ENCODE assay signal across 17 cellular contexts in genomic region chr5:139075066-139076050, GRCh38.
DNase-seq lines count a peak whose midpoint lies in the region; ATAC-seq and TF ChIP-seq lines count a peak whose summit lies in the region.
"Had no signal": no experiment of that assay in that cellular context is flagged by ENCODE, and none has a peak within 500 bp of the region (broad histone marks: within the 10 kb centered on the region; RNA-seq: fewer than 3 reads in every experiment).

No MANE protein-coding gene starts in this region.

- H3K4me1 Mint-ChIP-seq in HFFc6 (ENCODE audit: low read depth) = peaks cover 10% of the 10 kb centered on the region

- H3K36me3 ChIP-seq in GM23248 (ENCODE audit: low read depth) (no peaks in the 10 kb centered on the region), ascending aorta (no peaks in the 10 kb centered on the region), skeletal muscle satellite cell (ENCODE audit: insufficient read depth, low read length) (no peaks in the 10 kb centered on the region)
- H3K36me3 ChIP-seq: BLaER1 had no signal

- H3K4me3 ChIP-seq in GM23248 (no peak overlapping the region), ascending aorta (peak overlapping the region in 1 of 2 donors; percentile 10), skeletal muscle satellite cell (ENCODE audit: low read length) (no peak overlapping the region)
- H3K4me3 ChIP-seq: BLaER1, PC-9 had no signal

- peak overlapping the region; percentile 15 for H3K4me2 ChIP-seq in GM23248 (ENCODE audit: unreplicated experiment)
- peak overlapping the region; percentile 42 for H3K4me2 ChIP-seq in skeletal muscle satellite cell (ENCODE audit: low read length)
- H3K4me2 ChIP-seq: BLaER1, PC-9 had no signal

- H3K27ac Mint-ChIP-seq in HFFc6 = no peak overlapping the region
- H3K27ac Mint-ChIP-seq: activated naive CD8-positive, alpha-beta T cell treated with anti-CD3 and anti-CD28 coated beads for 36 hours; progenitor cell of endocrine pancreas had no signal

- no peaks in the 10 kb centered on the region for H3K9me2 ChIP-seq in GM23248 (ENCODE audit: insufficient read depth)

- peaks cover 25% of the 10 kb centered on the region for H3K79me2 ChIP-seq in GM23248 (ENCODE audit: insufficient read depth)

- H3K27me3 ChIP-seq in GM23248 (replicated peaks; ENCODE audit: insufficient read depth) (no peaks in the 10 kb centered on the region), ascending aorta (no peaks in the 10 kb centered on the region), skeletal muscle satellite cell (ENCODE audit: control insufficient read depth, insufficient read depth, low read length) (no peaks in the 10 kb centered on the region)
- H3K27me3 ChIP-seq: BLaER1 had no signal

- TF ChIP-seq CTCF in ascending aorta (IDR thresholded peaks at IDR 0.05) = no peak
- no peak for TF ChIP-seq CTCF in HFFc6 (IDR thresholded peaks at IDR 0.05)

- DNase-seq in GM23248 (peak; percentile 57), ascending aorta (ENCODE audit: low spot score in 2 of 2) (no peak), left lobe of liver (ENCODE audit: low spot score) (no peak), Kasumi-1 (lab: John Stamatoyannopoulos, UW) (no peak), HFFc6 (no peak)
- no peak for DNase-seq in stimulated activated CD4-positive, alpha-beta T cell treated with anti-CD3 and anti-CD28 coated beads, Interleukin-12 subunit alpha, Interleukin-12 subunit beta, amount 100 ng/mL, for 4 hours
- no peak for DNase-seq in stimulated activated naive CD4-positive, alpha-beta T cell (lab: John Stamatoyannopoulos, UW)
- DNase-seq: activated CD4-positive, alpha-beta T cell treated with anti-CD3 and anti-CD28 coated beads, Interleukin-2, amount 50 U/mL, for 4 hours; activated naive CD8-positive, alpha-beta T cell treated with anti-CD3 and anti-CD28 coated beads for 36 hours; activated T-cell treated with anti-CD3 and anti-CD28 coated beads, Interleukin-2, amount 50 U/mL, for 4 hours; DMS53; MV-4-11; NCI-H524 treated with DMSO at 0.1 percent for 48 hours; PC-9 had no signal

- in situ Hi-C loops in GM23248 (cut with MboI) = no loop called here

- H3K4me1 ChIP-seq in GM23248 (ENCODE audit: insufficient read depth) (peaks cover 10% of the 10 kb centered on the region; the same call in 1 of the 2 replicates), ascending aorta (peaks cover 0 to 9% of the 10 kb centered on the region in 2 donors), skeletal muscle satellite cell (ENCODE audit: control insufficient read depth, insufficient read depth, low read length) (peaks cover 6% of the 10 kb centered on the region)
- H3K4me1 ChIP-seq: BLaER1 had no signal

- H3K27me3 Mint-ChIP-seq in HFFc6 (ENCODE audit: insufficient read depth) = no peaks in the 10 kb centered on the region
- H3K27me3 Mint-ChIP-seq: activated naive CD8-positive, alpha-beta T cell treated with anti-CD3 and anti-CD28 coated beads for 36 hours; progenitor cell of endocrine pancreas had no signal

- 54 to 55% methylated on average over 8 of the region's 8 CpGs for WGBS in GM23248 (ENCODE audit: low coverage in 1 of 2, low lambda C conversion rate in 2 of 2, missing lambda C conversion rate in 2 of 2), 2 experiments

- H3K9ac ChIP-seq in GM23248 (no peak overlapping the region), skeletal muscle satellite cell (ENCODE audit: low read depth, low read length) (no peak overlapping the region)
- H3K9ac ChIP-seq: BLaER1 had no signal

- H3F3A ChIP-seq in GM23248 (ENCODE audit: insufficient read depth) = peaks cover 7% of the 10 kb centered on the region; the same call in 1 of the 2 replicates

- H4K20me1 ChIP-seq in GM23248 (ENCODE audit: insufficient read depth) = no peaks in the 10 kb centered on the region
- H4K20me1 ChIP-seq: BLaER1 had no signal

- no peaks in the 10 kb centered on the region for H3K36me3 Mint-ChIP-seq in HFFc6 (ENCODE audit: low read depth)
- H3K36me3 Mint-ChIP-seq: activated naive CD8-positive, alpha-beta T cell treated with anti-CD3 and anti-CD28 coated beads for 36 hours had no signal

- ATAC-seq in left lobe of liver = peak; percentile 84
- ATAC-seq: activated T-cell treated with anti-CD3 and anti-CD28 coated beads, Interleukin-2, amount 50 U/mL, for 4 hours had no signal

- no peak overlapping the region for H2AFZ ChIP-seq in GM23248
- H2AFZ ChIP-seq: PC-9 had no signal

- no peaks in the 10 kb centered on the region for H3K9me3 Mint-ChIP-seq in HFFc6
- H3K9me3 Mint-ChIP-seq: activated naive CD8-positive, alpha-beta T cell treated with anti-CD3 and anti-CD28 coated beads for 36 hours; activated T-cell treated with anti-CD3 and anti-CD28 coated beads, Interleukin-2, amount 50 U/mL, for 4 hours had no signal

- no peak overlapping the region for H3K4me3 Mint-ChIP-seq in HFFc6
- H3K4me3 Mint-ChIP-seq: activated naive CD8-positive, alpha-beta T cell treated with anti-CD3 and anti-CD28 coated beads for 36 hours; activated T-cell treated with anti-CD3 and anti-CD28 coated beads, Interleukin-2, amount 50 U/mL, for 4 hours had no signal

- H3K9me3 ChIP-seq in GM23248 (ENCODE audit: low read depth) = no peaks in the 10 kb centered on the region
- H3K9me3 ChIP-seq in ascending aorta = no peaks in the 10 kb centered on the region
- no peaks in the 10 kb centered on the region for H3K9me3 ChIP-seq in skeletal muscle satellite cell (replicated peaks; ENCODE audit: low read length)
- H3K9me3 ChIP-seq: BLaER1 had no signal

- intact Hi-C loops in ascending aorta (cut with DNase I) = no loop called here

- peak overlapping the region; percentile 26; the same call in 1 of the 2 replicates for H3K27ac ChIP-seq in GM23248
- H3K27ac ChIP-seq in ascending aorta = peak overlapping the region; percentile 6 to 14
- H3K27ac ChIP-seq: BLaER1, PC-9 had no signal
